In the genomic region with DNA sequence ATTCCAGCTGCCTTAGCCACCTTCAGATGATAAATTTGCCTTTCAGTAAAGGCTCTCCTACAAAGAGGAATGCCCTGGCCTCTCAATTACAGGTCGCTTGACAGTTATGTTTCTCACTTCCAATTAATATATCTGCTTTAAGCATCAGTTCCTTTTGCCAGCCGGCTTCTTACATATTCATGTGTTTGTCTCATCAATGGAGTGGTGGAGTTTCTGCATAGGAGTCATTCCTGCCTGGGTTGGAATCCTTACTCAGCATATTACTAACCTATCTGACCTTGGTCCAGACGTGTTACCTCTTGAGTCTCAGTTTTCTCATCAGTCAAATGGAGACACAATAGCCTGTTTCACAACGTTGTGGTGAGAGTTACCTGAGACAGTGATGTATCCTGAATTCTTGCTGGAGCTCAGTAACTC, we compare ENCODE assay signal across 11 cellular contexts. TPM values are rescaled to one million over a fixed set of nuclear protein-coding genes. Genes with fewer than 3 reads are reported as not detected.
DNase-seq lines count a peak whose midpoint lies in the region; ATAC-seq and TF ChIP-seq lines count a peak whose summit lies in the region.
"Had no signal": no experiment of that assay in that cellular context is flagged by ENCODE, and none has a peak within 500 bp of the region (broad histone marks: within the 10 kb centered on the region; RNA-seq: fewer than 3 reads in every experiment).

No MANE protein-coding gene starts in this region.

- H3K36me3 Mint-ChIP-seq in activated naive CD4-positive, alpha-beta T cell treated with anti-CD3 and anti-CD28 coated beads, Interleukin-2, amount 50 U/mL, for 24 hours, result no peaks in the 10 kb centered on the region
- H3K36me3 Mint-ChIP-seq in chondrocyte (ENCODE audit: low read depth), result no peaks in the 10 kb centered on the region
- no peaks in the 10 kb centered on the region for H3K36me3 Mint-ChIP-seq in stimulated activated memory B cell treated with anti-CD40 and anti-IgM and Interleukin-4, amounts not matched to agents 10 μg/mL and 1 μg/mL and 100 μg/mL, for 72 hours
- no peaks in the 10 kb centered on the region for H3K36me3 Mint-ChIP-seq in endothelial cell (ENCODE audit: low read depth, unreplicated experiment)

- CTCF ChIA-PET in PC-3 (lab: Charles Lee), result interaction anchor here (0.6 to 2.0 kb wide), 2 partner anchors 120 to 627 kb away, joined by 3 to 32 read pairs; partner anchors contain the start of gene PHACTR4

- ATAC-seq in PC-3, result no peak
- ATAC-seq in stimulated activated memory B cell treated with anti-CD40 and anti-IgM and Interleukin-4, amounts not matched to agents 10 μg/mL and 1 μg/mL and 100 μg/mL, for 72 hours, result no peak

- H2AFZ ChIP-seq in PC-3 (ENCODE audit: low read length), result no peak overlapping the region

- intact Hi-C loops in PC-3 (cut with micrococcal nuclease), result loop anchor here (1.0 to 5.0 kb wide), 5 partner anchors 9 to 332 kb away; partner anchors contain the start of genes MED18 and SESN2

- H3F3A ChIP-seq in PC-3 (ENCODE audit: low read length, unreplicated experiment), result peaks cover 4% of the 10 kb centered on the region

- H3K27ac Mint-ChIP-seq in activated naive CD4-positive, alpha-beta T cell treated with anti-CD3 and anti-CD28 coated beads, Interleukin-2, amount 50 U/mL, for 24 hours, result peak overlapping the region; percentile 95
- H3K27ac Mint-ChIP-seq in chondrocyte (ENCODE audit: unreplicated experiment) (peak overlapping the region; percentile 24), endothelial cell (ENCODE audit: unreplicated experiment) (no peak overlapping the region)
- H3K27ac Mint-ChIP-seq in stimulated activated memory B cell treated with anti-CD40 and anti-IgM and Interleukin-4, amounts not matched to agents 10 μg/mL and 1 μg/mL and 100 μg/mL, for 72 hours, result peak overlapping the region; percentile 100

- H3K4me1 Mint-ChIP-seq in activated naive CD4-positive, alpha-beta T cell treated with anti-CD3 and anti-CD28 coated beads, Interleukin-2, amount 50 U/mL, for 24 hours, result peaks cover 38% of the 10 kb centered on the region
- H3K4me1 Mint-ChIP-seq in chondrocyte (ENCODE audit: low read depth), result peaks cover 34% of the 10 kb centered on the region
- H3K4me1 Mint-ChIP-seq in stimulated activated memory B cell treated with anti-CD40 and anti-IgM and Interleukin-4, amounts not matched to agents 10 μg/mL and 1 μg/mL and 100 μg/mL, for 72 hours, result peaks cover 43% of the 10 kb centered on the region
- peaks cover 29% of the 10 kb centered on the region for H3K4me1 Mint-ChIP-seq in endothelial cell (ENCODE audit: unreplicated experiment)

- H3K27me3 ChIP-seq in PC-3 (ENCODE audit: low read length), result no peaks in the 10 kb centered on the region

- H3K4me2 ChIP-seq in PC-3 (ENCODE audit: low read length), result no peak overlapping the region

- H4K20me1 ChIP-seq in PC-3 (ENCODE audit: low read length), result no peaks in the 10 kb centered on the region

- H3K9ac ChIP-seq in PC-3 (ENCODE audit: low read length), result no peak overlapping the region

- POLR2A ChIA-PET in PC-3 (lab: Charles Lee; ENCODE audit: unreplicated experiment), result interaction anchor here (0.9 to 1.7 kb wide), 3 partner anchors 10 to 120 kb away, joined by 6 to 12 read pairs (median 9); partner anchors contain the start of genes ATP5IF1 and PHACTR4

- no peaks in the 10 kb centered on the region for H3K9me3 ChIP-seq in PC-3 (ENCODE audit: low read length)

- no peak for DNase-seq in activated naive CD4-positive, alpha-beta T cell treated with Interleukin-2 at 50 U/mL for 16 hours
- DNase-seq in PC-3 (no peak), chondrocyte (ENCODE audit: low spot score) (no peak), SKM-1 (lab: John Stamatoyannopoulos, UW; ENCODE audit: unreplicated experiment) (no peak), endothelial cell (ENCODE audit: low spot score) (no peak)
- no peak for DNase-seq in stimulated activated CD4-positive, alpha-beta T cell treated with anti-CD3 and anti-CD28 coated beads, Interleukin-4, amount 100 ng/mL, for 4 hours
- DNase-seq: activated effector memory CD4-positive, alpha-beta T cell treated with Interleukin-2 at 50 U/mL for 16 hours; effector CD8-positive, alpha-beta T cell; NCI-H510A treated with DMSO at 0.1 percent for 48 hours had no signal

- no peak overlapping the region for H3K4me3 ChIP-seq in PC-3 (ENCODE audit: low read length)

- H3K4me1 ChIP-seq in PC-3 (ENCODE audit: insufficient read depth, low read length), result peaks cover 26% of the 10 kb centered on the region

- H3K9me3 Mint-ChIP-seq in activated naive CD4-positive, alpha-beta T cell treated with anti-CD3 and anti-CD28 coated beads, Interleukin-2, amount 50 U/mL, for 24 hours, result no peaks in the 10 kb centered on the region
- H3K9me3 Mint-ChIP-seq in chondrocyte (ENCODE audit: low read depth) (no peaks in the 10 kb centered on the region), endothelial cell (ENCODE audit: unreplicated experiment) (no peaks in the 10 kb centered on the region)
- H3K9me3 Mint-ChIP-seq in stimulated activated memory B cell treated with anti-CD40 and anti-IgM and Interleukin-4, amounts not matched to agents 10 μg/mL and 1 μg/mL and 100 μg/mL, for 72 hours, result no peaks in the 10 kb centered on the region

- no peaks in the 10 kb centered on the region for H3K36me3 ChIP-seq in PC-3 (ENCODE audit: low read depth, low read length)

- H3K9me2 ChIP-seq in PC-3 (replicated peaks; ENCODE audit: low read length), result no peaks in the 10 kb centered on the region

- H3K79me2 ChIP-seq in PC-3 (ENCODE audit: low read length), result no peaks in the 10 kb centered on the region

- no TSS peak for BruUV-seq in PC-3 (replicated peaks; lab: Mats Ljungman, UMichigan)

- no peaks in the 10 kb centered on the region for H3K27me3 Mint-ChIP-seq in activated naive CD4-positive, alpha-beta T cell treated with anti-CD3 and anti-CD28 coated beads, Interleukin-2, amount 50 U/mL, for 24 hours
- H3K27me3 Mint-ChIP-seq in chondrocyte (ENCODE audit: low read depth) (no peaks in the 10 kb centered on the region), endothelial cell (ENCODE audit: unreplicated experiment) (no peaks in the 10 kb centered on the region)
- no peaks in the 10 kb centered on the region for H3K27me3 Mint-ChIP-seq in stimulated activated memory B cell treated with anti-CD40 and anti-IgM and Interleukin-4, amounts not matched to agents 10 μg/mL and 1 μg/mL and 100 μg/mL, for 72 hours

- TF ChIP-seq CTCF in PC-3 (conservative IDR thresholded peaks at IDR 0.05; ENCODE audit: low read depth, low read length), result no peak
- TF ChIP-seq CTCF in chondrocyte (IDR thresholded peaks at IDR 0.05), result no peak
- no peak for TF ChIP-seq CTCF in endothelial cell (IDR thresholded peaks at IDR 0.05; ENCODE audit: unreplicated experiment)

- H3K4me3 Mint-ChIP-seq in activated naive CD4-positive, alpha-beta T cell treated with anti-CD3 and anti-CD28 coated beads, Interleukin-2, amount 50 U/mL, for 24 hours, result peak overlapping the region; percentile 11
- H3K4me3 Mint-ChIP-seq in chondrocyte (ENCODE audit: unreplicated experiment), result no peak overlapping the region
- no peak overlapping the region for H3K4me3 Mint-ChIP-seq in stimulated activated memory B cell treated with anti-CD40 and anti-IgM and Interleukin-4, amounts not matched to agents 10 μg/mL and 1 μg/mL and 100 μg/mL, for 72 hours
- H3K4me3 Mint-ChIP-seq in endothelial cell (ENCODE audit: unreplicated experiment), result no peak overlapping the region

- H3K27ac ChIP-seq in PC-3 (ENCODE audit: low read length), result peak overlapping the region; percentile 55

RNA-seq across cellular contexts. Expression of gene SESN2, which starts 9.4 kb away (rescaled TPM):
- total RNA-seq in PC-3 (2014; rRNA removed) (6.9 and 10.7 TPM in 2 replicates), chondrocyte (11.6 to 56.2 TPM (median 54.7 TPM) in 3 replicates), endothelial cell (ENCODE audit: unreplicated experiment) (31.0 TPM)

RNA-seq across cellular contexts. Expression of gene ATP5IF1, which starts 14.0 kb away (rescaled TPM):
- total RNA-seq in PC-3 (2014; rRNA removed) (364 and 465 TPM in 2 replicates), chondrocyte (125 to 175 TPM (median 137 TPM) in 3 replicates), endothelial cell (ENCODE audit: unreplicated experiment) (120 TPM)

RNA-seq across cellular contexts. Expression of gene DNAJC8, which starts 17.1 kb away (rescaled TPM):
- 63.6 and 66.0 TPM in 2 replicates for total RNA-seq in PC-3 (2014; rRNA removed)
- total RNA-seq in chondrocyte, result 69.2 to 85.6 TPM (median 72.8 TPM) in 3 replicates
- total RNA-seq in endothelial cell (ENCODE audit: unreplicated experiment), result 99.0 TPM
